ENCODE assay signal across 33 cellular contexts in genomic region chr4:106609917-106610316, GRCh38.
"Had no signal": no experiment of that assay in that cellular context is flagged by ENCODE, and none has a peak within 500 bp of the region (broad histone marks: within the 10 kb centered on the region; RNA-seq: fewer than 3 reads in every experiment).

No MANE protein-coding gene starts in this region.

- DNase-seq: activated B cell treated with CpG ODN at 0.5 μM for 24 hours; activated CD4-positive, alpha-beta memory T cell treated with anti-CD3 and anti-CD28 coated beads for 36 hours; activated CD4-positive, alpha-beta T cell treated with anti-CD3 and anti-CD28 coated beads for 4 hours; activated CD4-positive, alpha-beta T cell treated with anti-CD3 and anti-CD28 coated beads, Interleukin-2, amount 10 ng/mL, durations not matched to agents 24 days and 14 days; activated CD4-positive, alpha-beta T cell treated with anti-CD3 and anti-CD28 coated beads, Interleukin-2, amount 50 U/mL, for 1 hour; activated CD4-positive, alpha-beta T cell treated with anti-CD3 and anti-CD28 coated beads, Interleukin-2, amount 50 U/mL, for 4 hours; activated CD4-positive, CD25-positive, alpha-beta regulatory T cell treated with anti-CD3 and anti-CD28 coated beads, Interleukin-2, amount 50 U/mL, for 72 hours; activated CD8-positive, alpha-beta memory T cell treated with anti-CD3 and anti-CD28 coated beads, Interleukin-2, amount 50 U/mL, for 4 hours; activated CD8-positive, alpha-beta T cell treated with anti-CD3 and anti-CD28 coated beads for 36 hours; activated effector memory CD4-positive, alpha-beta T cell treated with anti-CD3 and anti-CD28 coated beads, Interleukin-2, amount 50 U/mL, for 16 hours; activated gamma-delta T cell treated with Interleukin-2 at 50 U/mL for 16 hours; activated naive CD4-positive, alpha-beta T cell; activated naive CD4-positive, alpha-beta T cell treated with anti-CD3 and anti-CD28 coated beads for 36 hours; activated naive CD4-positive, alpha-beta T cell treated with anti-CD3 and anti-CD28 coated beads, Interleukin-2, amount 50 U/mL, for 16 hours; activated naive CD8-positive, alpha-beta T cell treated with anti-CD3 and anti-CD28 coated beads for 36 hours; activated T-cell treated with anti-CD3 and anti-CD28 coated beads for 4 hours; activated T-cell treated with anti-CD3 and anti-CD28 coated beads, Interleukin-2, amount 50 U/mL, for 1 hour; activated T-cell treated with anti-CD3 and anti-CD28 coated beads, Interleukin-2, amount 50 U/mL, for 4 hours; activated T-cell treated with anti-CD3 and anti-CD28 coated beads, Interleukin-2, amount 50 U/mL, for 72 hours; adrenal gland; amniotic stem cell; central memory CD4-positive, alpha-beta T cell; T-cell; T-helper 17 cell had no signal

- FAIRE-seq: bronchial epithelial cell, TTC549 had no signal

- H3K9me3 Mint-ChIP-seq: activated naive CD4-positive, alpha-beta T cell treated with anti-CD3 and anti-CD28 coated beads for 36 hours had no signal

- H3K4me1 ChIP-seq: adrenal gland had no signal

- H3K4me1 Mint-ChIP-seq: activated B cell treated with CpG ODN at 0.5 μM for 24 hours; activated CD4-positive, alpha-beta T cell treated with anti-CD3 and anti-CD28 coated beads, Interleukin-2, amount 10 ng/mL, durations not matched to agents 24 days and 14 days; activated naive CD8-positive, alpha-beta T cell treated with anti-CD3 and anti-CD28 coated beads for 36 hours; activated T-helper 17 cell treated with anti-CD3 and anti-CD28 coated beads, Interleukin-2, amount 50 U/mL, for 72 hours; brain; T-cell; T-helper 17 cell had no signal

- ATAC-seq: activated CD8-positive, alpha-beta T cell treated with anti-CD3 and anti-CD28 coated beads for 36 hours; activated naive CD4-positive, alpha-beta T cell treated with anti-CD3 and anti-CD28 coated beads, Interleukin-2, amount 50 U/mL, for 72 hours; activated T-cell treated with anti-CD3 and anti-CD28 coated beads, Interleukin-2, amount 50 U/mL, for 4 hours; activated T-cell treated with anti-CD3 and anti-CD28 coated beads, Interleukin-2, amount 50 U/mL, for 72 hours; activated T-helper 17 cell treated with anti-CD3 and anti-CD28 coated beads, Interleukin-2, amount 50 U/mL, for 72 hours; T-cell; T-helper 17 cell had no signal

- H3K27ac ChIP-seq: adrenal gland, ascending aorta, cardiac muscle cell, VCaP had no signal

- H3K36me3 Mint-ChIP-seq: activated CD4-positive, alpha-beta memory T cell treated with anti-CD3 and anti-CD28 coated beads for 36 hours; activated naive CD8-positive, alpha-beta T cell treated with anti-CD3 and anti-CD28 coated beads for 36 hours; brain; T-cell had no signal

- H3K27me3 ChIP-seq: adrenal gland, ascending aorta, cardiac muscle cell had no signal

- H3K4me3 ChIP-seq: adrenal gland, ascending aorta, cardiac muscle cell had no signal

- H3K27ac Mint-ChIP-seq: activated B cell treated with CpG ODN at 0.5 μM for 24 hours; activated CD4-positive, alpha-beta memory T cell treated with anti-CD3 and anti-CD28 coated beads for 36 hours; activated CD4-positive, alpha-beta T cell treated with anti-CD3 and anti-CD28 coated beads, Interleukin-2, amount 10 ng/mL, durations not matched to agents 24 days and 14 days; activated CD8-positive, alpha-beta T cell treated with anti-CD3 and anti-CD28 coated beads for 36 hours; activated naive CD4-positive, alpha-beta T cell treated with anti-CD3 and anti-CD28 coated beads for 36 hours; activated naive CD4-positive, alpha-beta T cell treated with anti-CD3 and anti-CD28 coated beads, Interleukin-2, amount 50 U/mL, for 72 hours; activated naive CD8-positive, alpha-beta T cell treated with anti-CD3 and anti-CD28 coated beads for 36 hours; activated T-cell treated with anti-CD3 and anti-CD28 coated beads, Interleukin-2, amount 50 U/mL, for 72 hours; activated T-helper 1 cell treated with anti-CD3 and anti-CD28 coated beads, Interleukin-12 subunit alpha, Interleukin-12 subunit beta, Interleukin-2, Interleukin-4 antibody, amounts not matched to agents 30 ng/mL and 10 ng/mL and 1 ng/mL, durations not matched to agents 14 hours and 24 hours and 36 hours; activated T-helper 17 cell treated with anti-CD3 and anti-CD28 coated beads, Interleukin-2, amount 50 U/mL, for 72 hours; brain; T-cell; T-helper 17 cell had no signal

- H3K9me3 ChIP-seq: adrenal gland, ascending aorta had no signal

- H3K4me3 Mint-ChIP-seq: activated B cell treated with CpG ODN at 0.5 μM for 24 hours; activated CD4-positive, alpha-beta memory T cell treated with anti-CD3 and anti-CD28 coated beads for 36 hours; activated CD4-positive, alpha-beta T cell treated with anti-CD3 and anti-CD28 coated beads, Interleukin-2, amount 10 ng/mL, durations not matched to agents 24 days and 14 days; activated CD8-positive, alpha-beta T cell treated with anti-CD3 and anti-CD28 coated beads for 36 hours; activated naive CD4-positive, alpha-beta T cell treated with anti-CD3 and anti-CD28 coated beads for 36 hours; activated naive CD8-positive, alpha-beta T cell treated with anti-CD3 and anti-CD28 coated beads for 36 hours; activated T-cell treated with anti-CD3 and anti-CD28 coated beads, Interleukin-2, amount 50 U/mL, for 4 hours; activated T-cell treated with anti-CD3 and anti-CD28 coated beads, Interleukin-2, amount 50 U/mL, for 72 hours; activated T-helper 1 cell treated with anti-CD3 and anti-CD28 coated beads, Interleukin-12 subunit alpha, Interleukin-12 subunit beta, Interleukin-2, Interleukin-4 antibody, amounts not matched to agents 30 ng/mL and 10 ng/mL and 1 ng/mL, durations not matched to agents 14 hours and 24 hours and 36 hours; activated T-helper 17 cell treated with anti-CD3 and anti-CD28 coated beads, Interleukin-2, amount 50 U/mL, for 72 hours; brain; T-cell; T-helper 17 cell had no signal

- H3K36me3 ChIP-seq: adrenal gland, ascending aorta, cardiac muscle cell had no signal

- H3K27me3 Mint-ChIP-seq: activated B cell treated with CpG ODN at 0.5 μM for 24 hours; activated CD4-positive, alpha-beta memory T cell treated with anti-CD3 and anti-CD28 coated beads for 36 hours; activated CD4-positive, alpha-beta T cell treated with anti-CD3 and anti-CD28 coated beads, Interleukin-2, amount 10 ng/mL, durations not matched to agents 24 days and 14 days; activated CD8-positive, alpha-beta T cell treated with anti-CD3 and anti-CD28 coated beads for 36 hours; activated naive CD8-positive, alpha-beta T cell treated with anti-CD3 and anti-CD28 coated beads for 36 hours; activated T-helper 17 cell treated with anti-CD3 and anti-CD28 coated beads, Interleukin-2, amount 50 U/mL, for 72 hours; brain; T-cell; T-helper 17 cell had no signal
